9 cellular contexts compared by ENCODE assay signal in the genomic region with DNA sequence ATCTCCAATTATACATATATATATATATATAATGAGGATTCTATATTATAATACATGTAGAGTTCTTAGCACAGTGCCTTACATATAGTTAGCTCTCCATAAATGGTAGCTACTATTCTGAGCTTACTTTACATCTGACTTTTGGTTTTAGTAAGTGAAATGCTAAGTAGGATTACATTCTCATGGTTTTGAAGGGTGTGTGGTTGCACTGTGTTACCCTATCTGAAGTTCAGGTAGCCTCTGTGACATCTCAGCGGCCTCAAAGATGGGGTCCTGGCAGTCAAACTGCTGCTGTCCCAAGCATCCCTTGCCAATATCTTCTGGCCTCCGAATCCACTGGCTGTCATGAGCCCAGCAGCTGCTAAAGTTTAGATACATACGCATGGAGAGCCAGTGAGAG. TPM values are rescaled to one million over a fixed set of nuclear protein-coding genes. Genes with fewer than 3 reads are reported as not detected.
DNase-seq lines count a peak whose midpoint lies in the region; TF ChIP-seq lines count a peak whose summit lies in the region.
"Had no signal": no experiment of that assay in that cellular context is flagged by ENCODE, and none has a peak within 500 bp of the region (broad histone marks: within the 10 kb centered on the region; RNA-seq: fewer than 3 reads in every experiment).

No MANE protein-coding gene starts in this region.

- peaks cover 21% of the 10 kb centered on the region for H3K4me1 ChIP-seq in effector memory CD4-positive, alpha-beta T cell (ENCODE audit: control insufficient read depth, insufficient read depth, low read length, poor library complexity, severe bottlenecking)

- no peaks in the 10 kb centered on the region for H3K36me3 ChIP-seq in effector memory CD4-positive, alpha-beta T cell (ENCODE audit: control insufficient read depth, insufficient read depth, low read length)
- H3K36me3 ChIP-seq in H7 (replicated peaks; ENCODE audit: control insufficient read depth, insufficient read depth, low read length) = no peaks in the 10 kb centered on the region
- H3K36me3 ChIP-seq: suprapubic skin had no signal

- DNase-seq in GF-D8 (lab: John Stamatoyannopoulos, UW) (peak; percentile 90), HL-60 (ENCODE audit: low read depth in 1 of 2, low spot score in 1 of 2) (no peak), cerebellum (ENCODE audit: low spot score) (no peak), H7 (no peak), AG08395 (ENCODE audit: low spot score) (no peak)
- no peak for DNase-seq in effector memory CD4-positive, alpha-beta T cell
- DNase-seq: NCI-H2171 treated with DMSO at 0.1 percent for 48 hours had no signal

- H3K4me3 ChIP-seq in HL-60 (replicated peaks; ENCODE audit: insufficient read depth, low read length) = no peak overlapping the region
- H3K4me3 ChIP-seq in effector memory CD4-positive, alpha-beta T cell (ENCODE audit: insufficient read depth, low read depth, low read length, poor library complexity, severe bottlenecking) = peak overlapping the region; percentile 37
- no peak overlapping the region for H3K4me3 ChIP-seq in skin epidermis
- no peak overlapping the region for H3K4me3 ChIP-seq in H7 (ENCODE audit: insufficient read depth, low read depth, low read length)
- H3K4me3 ChIP-seq: suprapubic skin had no signal

- peak overlapping the region; percentile 87 for H3K27ac ChIP-seq in HL-60 (replicated peaks)
- H3K27ac ChIP-seq in effector memory CD4-positive, alpha-beta T cell (ENCODE audit: insufficient read depth, low read length, poor library complexity, severe bottlenecking) = peak overlapping the region; percentile 60
- peak overlapping the region in 16 of 21 experiments; percentile 20 to 87 (median 58) for H3K27ac ChIP-seq in skin epidermis
- H3K27ac ChIP-seq: suprapubic skin had no signal

- TF ChIP-seq CTCF in HL-60 (IDR thresholded peaks at IDR 0.05; ENCODE audit: insufficient read depth, low read length) = no peak

- H3K27me3 ChIP-seq in HL-60 (ENCODE audit: insufficient read depth, poor library complexity, severe bottlenecking) (no peaks in the 10 kb centered on the region), H7 (ENCODE audit: control insufficient read depth, insufficient read depth, low read length) (no peaks in the 10 kb centered on the region)
- H3K27me3 ChIP-seq in effector memory CD4-positive, alpha-beta T cell (replicated peaks; ENCODE audit: control insufficient read depth, insufficient read depth, low read length, poor library complexity, severe bottlenecking) = no peaks in the 10 kb centered on the region
- H3K27me3 ChIP-seq: suprapubic skin had no signal

- no peaks in the 10 kb centered on the region for H3K9me3 ChIP-seq in effector memory CD4-positive, alpha-beta T cell (ENCODE audit: control insufficient read depth, low read length)
- H3K9me3 ChIP-seq: suprapubic skin had no signal

RNA-seq across cellular contexts. Expression of a gene that starts 34.8 kb away (rescaled TPM):
- total RNA-seq in cerebellum = 57.3 TPM
- total RNA-seq in H7 (2014; rRNA removed; shearing (Covaris generic)) = 8.1 and 15.9 TPM in 2 replicates
